1 cellular context compared by ENCODE assay signal in genomic region chr1:229363723-229364122, GRCh38.
TF ChIP-seq lines count a peak whose summit lies in the region.

No MANE protein-coding gene starts in this region.

TF ChIP-seq in H1, 55 proteins besides CTCF, POLR2A, EP300 and RAD21:
- TF ChIP-seq BRCA1 (IDR thresholded peaks at IDR 0.05; ENCODE audit: low read depth, low read length) (no peak), TEAD4 (IDR thresholded peaks at IDR 0.05; ENCODE audit: low read depth, low read length) (no peak), EGR1 (IDR thresholded peaks at IDR 0.05; ENCODE audit: borderline replicate concordance, low read depth, low read length) (no peak), CHD7 (IDR thresholded peaks at IDR 0.05; ENCODE audit: insufficient replicate concordance, low read length) (no peak), CREB1 (IDR thresholded peaks at IDR 0.05) (no peak)
